Comparison of ENCODE assay signal across 8 cellular contexts in the genomic region with DNA sequence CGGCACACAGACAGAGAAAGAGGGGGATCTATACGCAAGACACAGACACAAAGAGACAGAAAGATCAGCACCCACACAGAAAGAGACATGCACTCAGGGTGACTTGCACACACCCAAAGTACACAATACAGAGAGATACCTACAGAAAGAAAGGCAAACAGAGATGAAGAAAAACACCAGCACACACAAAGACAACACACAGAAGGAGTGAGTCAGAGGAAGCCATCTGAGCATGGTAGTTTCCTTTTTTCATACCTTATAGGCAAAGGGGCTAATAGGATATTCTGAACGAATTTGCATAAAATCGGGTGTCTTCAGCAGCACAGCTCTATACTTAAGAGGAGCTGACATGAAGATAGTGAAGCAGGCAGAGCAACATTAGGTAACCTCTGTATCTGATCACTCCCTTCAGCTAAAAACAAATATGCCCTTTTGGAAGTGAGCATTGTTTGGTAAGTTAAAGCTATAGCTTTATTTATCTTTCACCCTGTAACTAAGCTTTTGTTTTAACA.
DNase-seq lines count a peak whose midpoint lies in the region; FAIRE-seq and TF ChIP-seq lines count a peak whose summit lies in the region.

No MANE protein-coding gene starts in this region.

- no peaks in the 10 kb centered on the region for H3K9me3 ChIP-seq in H9 (ENCODE audit: control insufficient read depth, low read depth, low read length)
- no peaks in the 10 kb centered on the region for H3K9me3 ChIP-seq in SK-N-SH
- H3K9me3 ChIP-seq in liver (ENCODE audit: control insufficient read depth in 4 of 4, low read length in 3 of 4), result no peaks in the 10 kb centered on the region

- no peak overlapping the region for H2AK5ac ChIP-seq in H9 (ENCODE audit: insufficient read length, low read length)

- CTCF ChIA-PET in SK-N-SH (lab: Yijun Ruan, JAX), result interaction anchor here (0.7 to 3.3 kb wide), 5 partner anchors 8 to 522 kb away, joined by 3 to 13 read pairs (median 4); no protein-coding TSS in a partner anchor

- H3K4me3 Mint-ChIP-seq in H9 (no peak overlapping the region), immature natural killer cell (no peak overlapping the region)

- H3K56ac ChIP-seq in H9 (ENCODE audit: insufficient read length, low read depth, low read length), result no peak overlapping the region

- no peaks in the 10 kb centered on the region for H3K9me3 Mint-ChIP-seq in H9
- no peaks in the 10 kb centered on the region for H3K9me3 Mint-ChIP-seq in immature natural killer cell

- H3K27ac ChIP-seq in H9 (ENCODE audit: insufficient read length, low read depth, low read length) (no peak overlapping the region), SK-N-SH (ENCODE audit: low read depth in 2 of 2, low read length in 1 of 2) (peak overlapping the region; percentile 2 to 78; a peak in 3 of 4 replicates), liver (ENCODE audit: low read depth in 1 of 2, low read length in 2 of 2) (peak overlapping the region in 1 of 2 donors; percentile 40)

- no peak for TF ChIP-seq EP300 in SK-N-SH (IDR thresholded peaks at IDR 0.05; ENCODE audit: borderline replicate concordance in 1 of 2, low read depth in 1 of 2, low read length in 1 of 2)

- FAIRE-seq in HTR-8/SVneo (lab: Jason Lieb, UNC), result no peak

- no peak overlapping the region for H2BK5ac ChIP-seq in H9 (ENCODE audit: insufficient read length, low read length)

- H3K4me2 ChIP-seq in H9 (ENCODE audit: insufficient read depth, insufficient read length, low read length) (no peak overlapping the region), SK-N-SH (peak overlapping the region; percentile 51)

- H2BK120ac ChIP-seq in H9 (ENCODE audit: low read depth, low read length, poor library complexity, severe bottlenecking), result no peak overlapping the region

- no peak overlapping the region for H3K18ac ChIP-seq in H9 (ENCODE audit: insufficient read length, low read depth, low read length)

- H3K36me3 ChIP-seq in SK-N-SH (replicated peaks in 1 of 2; ENCODE audit: control insufficient read depth in 1 of 2, insufficient read depth in 2 of 2, low read length in 1 of 2) (peaks cover 15 to 17% of the 10 kb centered on the region in 2 experiments), liver (ENCODE audit: control insufficient read depth in 4 of 4, insufficient read depth in 3 of 4, low read depth in 1 of 4, low read length in 3 of 4) (peaks cover 0 to 12% (median 4%) of the 10 kb centered on the region in 4 donors)

- no peak overlapping the region for H3K4ac ChIP-seq in H9 (ENCODE audit: low read depth, low read length)

- DNase-seq in GM12864 (ENCODE audit: low read depth) (peak; percentile 27), H9 (no peak), SK-N-SH (no peak), NCI-H2081 treated with DMSO at 0.1 percent for 48 hours (lab: John Stamatoyannopoulos, UW) (no peak), immature natural killer cell (no peak), HTR-8/SVneo (ENCODE audit: insufficient read length, low spot score) (no peak)
- DNase-seq in activated T-cell treated with anti-CD3 and anti-CD28 coated beads, Interleukin-2, amount 50 U/mL, for 1 hour, result no peak

- peak overlapping the region in 2 of 3 experiments; percentile 38 to 51; a peak in 5 of 7 replicates for H3K27ac Mint-ChIP-seq in H9
- no peak overlapping the region for H3K27ac Mint-ChIP-seq in immature natural killer cell

- H4K20me1 ChIP-seq in H9 (ENCODE audit: control insufficient read depth, insufficient read depth, insufficient read length) (no peaks in the 10 kb centered on the region), SK-N-SH (ENCODE audit: insufficient read depth) (no peaks in the 10 kb centered on the region)

- H3K27me3 ChIP-seq in H9 (ENCODE audit: insufficient read depth, low read length), result no peaks in the 10 kb centered on the region
- H3K27me3 ChIP-seq in SK-N-SH (ENCODE audit: insufficient read depth), result no peaks in the 10 kb centered on the region
- no peaks in the 10 kb centered on the region for H3K27me3 ChIP-seq in liver (ENCODE audit: control insufficient read depth in 4 of 4, insufficient read depth in 4 of 4, low read length in 3 of 4)

- H3K9me2 ChIP-seq in SK-N-SH, result no peaks in the 10 kb centered on the region

- TF ChIP-seq CTCF in GM12864 (IDR thresholded peaks at IDR 0.05; ENCODE audit: low read depth, low read length, missing control alignments) (no peak), H9 (conservative IDR thresholded peaks at IDR 0.05) (no peak), SK-N-SH (IDR thresholded peaks at IDR 0.05) (no peak), liver (IDR thresholded peaks at IDR 0.05; ENCODE audit: low read depth, low read length, missing input control) (no peak)

- peaks cover 16 to 17% of the 10 kb centered on the region in 2 experiments for H3K4me1 Mint-ChIP-seq in H9
- no peaks in the 10 kb centered on the region for H3K4me1 Mint-ChIP-seq in immature natural killer cell

- H2BK15ac ChIP-seq in H9 (ENCODE audit: low read depth, low read length), result no peak overlapping the region

- H3K4me3 ChIP-seq in GM12864 (ENCODE audit: low read depth, low read length) (no peak overlapping the region; the same call in 1 of the 2 replicates), SK-N-SH (ENCODE audit: low read depth in 2 of 2, low read length in 1 of 2) (no peak overlapping the region), liver (ENCODE audit: low read depth in 1 of 3, low read length in 3 of 3) (no peak overlapping the region)

- no peaks in the 10 kb centered on the region for H3K27me3 Mint-ChIP-seq in H9 (ENCODE audit: low read depth)
- no peaks in the 10 kb centered on the region for H3K27me3 Mint-ChIP-seq in immature natural killer cell (ENCODE audit: low read depth in 3 of 3)

- no peak overlapping the region for H2BK20ac ChIP-seq in H9 (ENCODE audit: low read depth, low read length, poor library complexity, severe bottlenecking)

- TF ChIP-seq RAD21 in SK-N-SH (IDR thresholded peaks at IDR 0.05; ENCODE audit: low read length), result no peak
- TF ChIP-seq RAD21 in liver (IDR thresholded peaks at IDR 0.05), result peak in 1 of 2 donors; percentile 35

- no peak overlapping the region for H2BK12ac ChIP-seq in H9 (ENCODE audit: insufficient read length, low read depth, low read length)

- POLR2A ChIA-PET in SK-N-SH (lab: Yijun Ruan, JAX), result interaction anchor here (0.6 to 1.1 kb wide), 3 partner anchors 17 to 91 kb away, joined by 4 read pairs; no protein-coding TSS in a partner anchor

- no peak overlapping the region for H4K8ac ChIP-seq in H9 (replicated peaks; ENCODE audit: insufficient read length, low read depth, low read length)

- H3K4me1 ChIP-seq in H9 (ENCODE audit: insufficient read depth, low read length) (no peaks in the 10 kb centered on the region), SK-N-SH (ENCODE audit: control insufficient read depth in 1 of 2, insufficient read depth in 2 of 2, low read depth in 1 of 2, low read length in 1 of 2) (peaks cover 11 to 32% of the 10 kb centered on the region in 2 experiments; a peak in 3 of 4 replicates), liver (ENCODE audit: control insufficient read depth in 4 of 4, insufficient read depth in 4 of 4, low read length in 3 of 4) (peaks cover 4 to 18% (median 17%) of the 10 kb centered on the region in 4 donors)

- no peaks in the 10 kb centered on the region for H3F3A ChIP-seq in SK-N-SH (replicated peaks; ENCODE audit: insufficient read depth)

- WGBS in H9 (ENCODE audit: extremely low coverage, insufficient read length, low lambda C conversion rate), result no CpG with 5 or more reads among the region's 4 CpGs
- 32% methylated on average over 4 of the region's 4 CpGs for WGBS in SK-N-SH (ENCODE audit: low lambda C conversion rate)
- 43% methylated on average over 4 of the region's 4 CpGs for WGBS in liver

- H3K36me3 Mint-ChIP-seq in H9 (ENCODE audit: insufficient read depth in 1 of 3, low read depth in 3 of 3) (peaks cover 18 to 37% (median 35%) of the 10 kb centered on the region in 3 experiments; a peak in 6 of 7 replicates), immature natural killer cell (peaks cover 15 to 35% (median 24%) of the 10 kb centered on the region in 3 donors)

- no peaks in the 10 kb centered on the region for H3K23me2 ChIP-seq in H9 (ENCODE audit: insufficient read length, low read depth, low read length, poor library complexity, severe bottlenecking)

- H3K14ac ChIP-seq in H9 (ENCODE audit: insufficient read depth, low read length), result no peak overlapping the region

- H2AFZ ChIP-seq in H9 (ENCODE audit: low read length) (no peak overlapping the region), SK-N-SH (ENCODE audit: low read depth) (peak overlapping the region; percentile 3; the same call in 1 of the 2 replicates)

- H4K91ac ChIP-seq in H9 (ENCODE audit: insufficient read length, low read depth, low read length), result no peak overlapping the region

- H3K79me2 ChIP-seq in H9 (ENCODE audit: insufficient read depth, low read length) (no peaks in the 10 kb centered on the region), SK-N-SH (ENCODE audit: insufficient read depth) (no peaks in the 10 kb centered on the region)

- H3T11ph ChIP-seq in H9 (ENCODE audit: low read length), result no peak overlapping the region

- no peak overlapping the region for H4K5ac ChIP-seq in H9 (ENCODE audit: insufficient read length, low read depth, low read length)

- H3K79me1 ChIP-seq in H9 (ENCODE audit: insufficient read depth, low read depth, low read length, poor library complexity, severe bottlenecking), result no peaks in the 10 kb centered on the region

- H3K9ac ChIP-seq in H9 (ENCODE audit: extremely low read depth, insufficient read length, low read length) (no peak overlapping the region), SK-N-SH (no peak overlapping the region; the same call in 1 of the 2 replicates), liver (ENCODE audit: low read depth in 1 of 2, low read length in 2 of 2) (no peak overlapping the region)

- H3K23ac ChIP-seq in H9 (ENCODE audit: insufficient read length, low read depth, low read length), result no peak overlapping the region

TF ChIP-seq in SK-N-SH, 30 proteins besides CTCF, POLR2A, EP300 and RAD21:
- TF ChIP-seq SMC3 (IDR thresholded peaks at IDR 0.05; ENCODE audit: low read depth, low read length) (no peak), ELF1 (IDR thresholded peaks at IDR 0.05) (no peak)

TF ChIP-seq in liver, 16 proteins besides CTCF, POLR2A, EP300 and RAD21 (continues in another document):
- TF ChIP-seq SP1 (IDR thresholded peaks at IDR 0.05) (peak; percentile 73), TAF1 (conservative IDR thresholded peaks at IDR 0.05) (no peak), GABPA (IDR thresholded peaks at IDR 0.05 in 1 of 2, conservative IDR thresholded peaks at IDR 0.05 in 1 of 2) (no peak)

Comparison
In these comparisons a context has a peak if more than half of its experiments do, and no peak if none do; other contexts are left out.
1. H3K27ac Mint-ChIP-seq: peak in H9 (2 of 3); none in immature natural killer cell (0 of 6).